23 cellular contexts compared by ENCODE assay signal in the genomic region with DNA sequence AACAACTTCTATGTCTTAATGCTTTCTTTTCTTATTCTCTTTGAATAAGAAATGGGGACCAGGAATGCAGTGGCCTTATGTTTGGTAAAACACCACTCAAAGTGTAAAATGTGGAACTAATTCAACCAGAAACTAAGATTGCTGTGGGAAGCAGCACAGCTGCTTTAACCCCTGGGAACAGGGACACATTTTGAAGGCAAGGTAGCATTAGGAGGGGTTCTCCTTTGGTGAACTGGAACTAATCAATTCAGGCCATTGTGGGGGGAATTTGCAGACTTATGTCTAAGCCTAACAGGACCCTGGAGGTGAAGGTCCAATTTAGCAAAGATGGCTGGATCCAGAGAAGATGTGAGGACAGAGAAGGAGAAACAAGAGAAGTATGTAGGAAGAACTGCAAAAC.
"Had no signal": no experiment of that assay in that cellular context is flagged by ENCODE, and none has a peak within 500 bp of the region (broad histone marks: within the 10 kb centered on the region; RNA-seq: fewer than 3 reads in every experiment).

No MANE protein-coding gene starts in this region.

- H3K36me3 ChIP-seq: uterus had no signal

- H3K4me1 ChIP-seq: parathyroid adenoma, right atrium auricular region, right lobe of liver, uterus had no signal

- H3K9me3 ChIP-seq: heart right ventricle, left ventricle myocardium inferior, mucosa of descending colon, right atrium auricular region, right lobe of liver, stomach, testis, tibial nerve, uterus had no signal

- H3K27ac Mint-ChIP-seq: naive thymus-derived CD4-positive, alpha-beta T cell; natural killer cell treated with Interleukin-12 subunit alpha and Interleukin-12 subunit beta and Interleukin-15 and Interleukin-18, amount 100 ng/mL, for 72 hours; stimulated activated memory B cell treated with anti-CD40 and anti-IgM and Interleukin-4, amounts not matched to agents 10 μg/mL and 1 μg/mL and 100 μg/mL, for 72 hours had no signal

- H3K27me3 ChIP-seq: heart right ventricle, hepatocyte, right atrium auricular region, right lobe of liver, stomach, testis, tibial nerve, uterus had no signal

- H3K27ac ChIP-seq: heart right ventricle, hepatocyte, left ventricle myocardium inferior, parathyroid adenoma, right atrium auricular region, right lobe of liver, stomach, testis, tibial nerve, uterus had no signal

- H3K9me3 Mint-ChIP-seq: natural killer cell treated with Interleukin-12 subunit alpha and Interleukin-12 subunit beta and Interleukin-15 and Interleukin-18, amount 100 ng/mL, for 72 hours; stimulated activated memory B cell treated with anti-CD40 and anti-IgM and Interleukin-4, amounts not matched to agents 10 μg/mL and 1 μg/mL and 100 μg/mL, for 72 hours had no signal

- ATAC-seq: heart right ventricle; mucosa of descending colon; naive thymus-derived CD4-positive, alpha-beta T cell; natural killer cell treated with Interleukin-12 subunit alpha and Interleukin-12 subunit beta and Interleukin-15 and Interleukin-18, amount 100 ng/mL, for 72 hours; right lobe of liver; stimulated activated memory B cell treated with anti-CD40 and anti-IgM and Interleukin-4, amounts not matched to agents 10 μg/mL and 1 μg/mL and 100 μg/mL, for 72 hours; stimulated activated naive CD8-positive, alpha-beta T cell treated with anti-CD3 and anti-CD28 coated beads, Interleukin-15, Interleukin-2, amounts not matched to agents 100 U/mL and 50 U/mL, for 24 hours had no signal

- H3K4me2 ChIP-seq: hepatocyte, smooth muscle cell had no signal

- H3K79me2 ChIP-seq: hepatocyte had no signal

- DNase-seq: heart right ventricle; islet precursor cell; left ventricle myocardium inferior; midbrain; mucosa of descending colon; naive thymus-derived CD4-positive, alpha-beta T cell; right lobe of liver; stimulated activated CD4-positive, alpha-beta T cell treated with anti-CD3 and anti-CD28 coated beads, Interleukin-1b, Interleukin-23, amount 100 ng/mL, for 48 hours; stimulated activated CD4-positive, alpha-beta T cell treated with anti-CD3 and anti-CD28 coated beads, Interleukin-2, amount 100 ng/mL, for 48 hours; stimulated activated CD4-positive, alpha-beta T cell treated with anti-CD3 and anti-CD28 coated beads, Interleukin-4, amount 100 ng/mL, for 4 hours; stimulated activated CD8-positive, alpha-beta memory T cell treated with anti-CD3 and anti-CD28 coated beads, Interleukin-4, amount 100 ng/mL, for 48 hours; stimulated activated naive CD8-positive, alpha-beta T cell treated with anti-CD3 and anti-CD28 coated beads, Interleukin-15, Interleukin-2, amounts not matched to agents 100 U/mL and 50 U/mL, for 24 hours; stomach; testis; uterus had no signal

- H3K4me3 Mint-ChIP-seq: naive thymus-derived CD4-positive, alpha-beta T cell; natural killer cell treated with Interleukin-12 subunit alpha and Interleukin-12 subunit beta and Interleukin-15 and Interleukin-18, amount 100 ng/mL, for 72 hours; stimulated activated memory B cell treated with anti-CD40 and anti-IgM and Interleukin-4, amounts not matched to agents 10 μg/mL and 1 μg/mL and 100 μg/mL, for 72 hours had no signal

- H3K4me3 ChIP-seq: heart right ventricle, hepatocyte, left ventricle myocardium inferior, lung, mucosa of descending colon, right atrium auricular region, right lobe of liver, smooth muscle cell, stomach, testis, tibial nerve, uterus had no signal

- H3K36me3 Mint-ChIP-seq: natural killer cell treated with Interleukin-12 subunit alpha and Interleukin-12 subunit beta and Interleukin-15 and Interleukin-18, amount 100 ng/mL, for 72 hours had no signal

- H2AFZ ChIP-seq: hepatocyte, parathyroid adenoma had no signal
